1 cellular context compared by ENCODE assay signal in the genomic region with DNA sequence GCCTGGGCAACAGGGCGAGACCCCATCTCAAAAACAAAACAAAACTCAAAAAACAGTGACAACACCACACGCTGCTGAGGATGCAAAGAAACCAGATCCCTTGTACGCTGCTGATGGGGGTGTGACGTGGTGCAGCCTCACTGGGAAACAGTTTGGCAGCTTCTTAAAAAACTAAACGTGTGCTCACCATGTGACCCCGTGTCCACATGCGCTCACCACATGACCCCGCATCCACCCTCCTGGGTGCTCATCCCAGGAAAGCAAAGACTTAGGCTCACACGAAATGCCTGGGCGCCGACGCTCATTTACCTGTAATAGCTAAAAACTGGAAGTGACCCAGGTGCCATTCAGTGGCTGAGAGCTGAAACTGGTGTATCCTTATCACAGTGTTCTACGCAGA.
A peak's percentile ranks its signal among the peaks of the same experiment; 100 is the strongest.
TF ChIP-seq lines count a peak whose summit lies in the region.

No MANE protein-coding gene starts in this region.

TF ChIP-seq in K562, 482 proteins besides CTCF, POLR2A, EP300 and RAD21:
- TF ChIP-seq ZNF699 (CRISPR knock-in tag; IDR thresholded peaks at IDR 0.05; ENCODE audit: insufficient replicate concordance) (no peak), NFE2 (IDR thresholded peaks at IDR 0.05; ENCODE audit: low read depth) (no peak), SIN3A (IDR thresholded peaks at IDR 0.05; ENCODE audit: borderline replicate concordance in 2 of 2, control insufficient read depth in 1 of 2, low read depth in 2 of 2, low read length in 2 of 2) (no peak), CREB1 (IDR thresholded peaks at IDR 0.05) (no peak), CREB1 (CRISPR knock-in tag; IDR thresholded peaks at IDR 0.05) (0 out of 2 replicates have a peak, but pooled peaks have one; percentile 3), RBFOX2 (IDR thresholded peaks at IDR 0.05; ENCODE audit: low read depth, low read length) (no peak), ZNF263 (CRISPR knock-in tag; IDR thresholded peaks at IDR 0.05; ENCODE audit: borderline replicate concordance) (peak; percentile 24; the same call in 1 of the 2 replicates), ETV6 (IDR thresholded peaks at IDR 0.05; ENCODE audit: borderline replicate concordance in 1 of 2, low read depth in 2 of 2, low read length in 1 of 2) (no peak), ETV6 (CRISPR knock-in tag; IDR thresholded peaks at IDR 0.05; ENCODE audit: borderline replicate concordance) (no peak)
- TF ChIP-seq, protein P1, sequence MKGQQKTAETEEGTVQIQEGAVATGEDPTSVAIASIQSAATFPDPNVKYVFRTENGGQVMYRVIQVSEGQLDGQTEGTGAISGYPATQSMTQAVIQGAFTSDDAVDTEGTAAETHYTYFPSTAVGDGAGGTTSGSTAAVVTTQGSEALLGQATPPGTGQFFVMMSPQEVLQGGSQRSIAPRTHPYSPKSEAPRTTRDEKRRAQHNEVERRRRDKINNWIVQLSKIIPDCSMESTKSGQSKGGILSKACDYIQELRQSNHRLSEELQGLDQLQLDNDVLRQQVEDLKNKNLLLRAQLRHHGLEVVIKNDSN (CRISPR knock-in tag; IDR thresholded peaks at IDR 0.05) = peak; percentile 82
